8 cellular contexts compared by ENCODE assay signal in the genomic region with DNA sequence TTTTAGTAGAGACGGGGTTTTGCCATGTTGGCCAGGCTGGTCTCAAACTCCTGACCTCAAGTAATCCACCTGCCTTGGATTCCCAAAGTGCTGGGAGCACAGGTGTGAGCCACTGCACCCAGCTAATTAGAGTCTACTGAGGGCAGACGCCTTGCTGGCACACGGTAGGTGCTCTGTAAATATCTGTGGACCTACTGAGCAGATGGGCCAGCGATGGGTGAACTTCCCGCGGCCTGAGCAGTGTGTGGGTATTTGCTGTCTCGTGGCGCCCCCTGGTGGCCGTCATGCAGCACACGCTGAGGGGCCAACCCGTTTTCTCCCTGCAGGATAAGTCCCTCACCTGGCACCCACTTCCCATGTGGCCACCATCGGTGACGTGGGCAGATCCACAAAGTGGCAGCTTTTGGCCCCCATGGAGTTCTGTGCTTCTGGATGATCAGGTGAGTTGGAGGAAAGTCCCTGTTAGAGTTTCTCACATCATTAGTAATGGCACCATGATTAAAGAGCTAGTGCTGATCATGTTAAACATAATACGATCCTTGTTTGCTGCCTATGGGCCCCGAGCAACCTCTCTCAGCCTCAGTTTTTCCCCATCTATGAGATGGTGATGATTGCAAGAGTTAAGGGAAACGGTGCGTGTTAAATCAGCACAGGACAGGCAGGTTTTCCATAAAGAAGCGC. TPM values are rescaled to one million over a fixed set of nuclear protein-coding genes. Genes with fewer than 3 reads are reported as not detected.
A peak's percentile ranks its signal among the peaks of the same experiment; 100 is the strongest.
DNase-seq lines count a peak whose midpoint lies in the region; ATAC-seq and TF ChIP-seq lines count a peak whose summit lies in the region.

No MANE protein-coding gene starts in this region.

- WGBS in sigmoid colon, 2 donors = 17 to 25% methylated on average over 18 of the region's 18 CpGs

- no peaks in the 10 kb centered on the region for H3K27me3 ChIP-seq in ascending aorta
- no peaks in the 10 kb centered on the region for H3K27me3 ChIP-seq in sigmoid colon

- H3K27ac ChIP-seq in ascending aorta (no peak overlapping the region), sigmoid colon (peak overlapping the region in 1 of 4 donors; percentile 80)

- no peaks in the 10 kb centered on the region for H3K9me3 ChIP-seq in ascending aorta
- no peaks in the 10 kb centered on the region for H3K9me3 ChIP-seq in sigmoid colon

- DNase-seq in Ammon's horn (ENCODE audit: low spot score) = peak; percentile 86
- peak; percentile 33 for DNase-seq in NCI-H1105 treated with DMSO at 0.1 percent for 48 hours (lab: John Stamatoyannopoulos, UW)
- DNase-seq in T1000 (lab: John Stamatoyannopoulos, UW) = peak; percentile 23
- peak in 1 of 2 donors; percentile 84 for DNase-seq in ascending aorta (ENCODE audit: low spot score in 2 of 2)
- DNase-seq in hepatic stellate cell (ENCODE audit: low spot score) = peak; percentile 70
- peak; percentile 92 for DNase-seq in sigmoid colon

- H3K36me3 ChIP-seq in ascending aorta (peaks cover 15 to 19% of the 10 kb centered on the region in 2 donors), sigmoid colon (peaks cover 9 to 21% (median 16%) of the 10 kb centered on the region in 4 donors)

- peaks cover 4 to 6% of the 10 kb centered on the region in 2 donors for H3K4me1 ChIP-seq in ascending aorta
- peaks cover 0 to 45% (median 32%) of the 10 kb centered on the region in 4 donors for H3K4me1 ChIP-seq in sigmoid colon

- TF ChIP-seq POLR2A in sigmoid colon (IDR thresholded peaks at IDR 0.05) = no peak

- intact Hi-C loops in ascending aorta (cut with DNase I) (loop anchor here (1.0 kb wide), 3 partner anchors 18 to 216 kb away; no protein-coding TSS in a partner anchor), sigmoid colon (cut with DNase I) (loop anchor here (1.0 to 5.0 kb wide), 3 partner anchors 46 to 298 kb away; no protein-coding TSS in a partner anchor)

- peak; percentile 86 to 91 (median 91) for TF ChIP-seq CTCF in ascending aorta (IDR thresholded peaks at IDR 0.05)
- peak; percentile 93 to 99 (median 96) for TF ChIP-seq CTCF in sigmoid colon (IDR thresholded peaks at IDR 0.05)

- H3K4me3 ChIP-seq in ascending aorta (no peak overlapping the region), sigmoid colon (no peak overlapping the region)

- TF ChIP-seq EP300 in sigmoid colon (IDR thresholded peaks at IDR 0.05) = no peak

- ATAC-seq in GM21515 (IDR thresholded peaks at IDR 0.05; ENCODE audit: unreplicated experiment) (peak; percentile 70), HG02759 (IDR thresholded peaks at IDR 0.05; ENCODE audit: unreplicated experiment) (no peak)

RNA-seq across cellular contexts. Expression of a gene that starts 40.7 kb away (rescaled TPM):
- 70.7 TPM for total RNA-seq in ascending aorta
- total RNA-seq in sigmoid colon = 10 to 100 TPM; 56.2 to 69.5 (median 63.7) TPM
- 10 to 100 TPM; 20.8 to 40.1 (median 22.2) TPM for polyA plus RNA-seq in sigmoid colon

RNA-seq across cellular contexts. Expression of a gene that starts 57.0 kb away (rescaled TPM):
- total RNA-seq in ascending aorta (131 TPM), sigmoid colon (10 to 100 TPM; 18.6 to 40.2 (median 26.4) TPM)
- polyA plus RNA-seq in sigmoid colon = 10 to 100 TPM in 2 of 3 donors, 1 to 10 TPM in 1; 8.4 to 14.8 (median 10.6) TPM
